1 cellular context compared by ENCODE assay signal in genomic region chr21:32386195-32386870, GRCh38.
TF ChIP-seq lines count a peak whose summit lies in the region.

No MANE protein-coding gene starts in this region.

TF ChIP-seq in HepG2, 621 proteins besides CTCF, POLR2A, EP300 and RAD21 (continued from another document):
- TF ChIP-seq MNT (IDR thresholded peaks at IDR 0.05): 0 out of 2 replicates have a peak, but pooled peaks have one; percentile 4
- no peak for TF ChIP-seq ZNF24 (IDR thresholded peaks at IDR 0.05)
- TF ChIP-seq ZBTB38 (CRISPR knock-in tag; IDR thresholded peaks at IDR 0.05): no peak
- peak; percentile 25; the same call in 1 of the 2 replicates for TF ChIP-seq THRA (CRISPR knock-in tag; IDR thresholded peaks at IDR 0.05; ENCODE audit: borderline replicate concordance)
- TF ChIP-seq HMG20B (CRISPR knock-in tag; conservative IDR thresholded peaks at IDR 0.05): no peak
TF ChIP-seq in HepG2: peak in this region for 2.
